In genomic region chr6:100472674-100473073, GRCh38 we compare ENCODE assay signal across 8 cellular contexts. TPM values are rescaled to one million over a fixed set of nuclear protein-coding genes. Genes with fewer than 3 reads are reported as not detected.
A peak's percentile ranks its signal among the peaks of the same experiment; 100 is the strongest.
DNase-seq lines count a peak whose midpoint lies in the region; ATAC-seq, FAIRE-seq and TF ChIP-seq lines count a peak whose summit lies in the region.

No MANE protein-coding gene starts in this region.

- CTCF ChIA-PET in A549 (lab: Yijun Ruan, JAX): interaction anchor here (0.7 to 1.3 kb wide), 3 partner anchors 297 to 366 kb away, joined by 3 read pairs; no protein-coding TSS in a partner anchor

- TF ChIP-seq RAD21 in A549 (conservative IDR thresholded peaks at IDR 0.05 in 1 of 2, IDR thresholded peaks at IDR 0.05 in 1 of 2): no peak

- H3K36me3 ChIP-seq in SU-DHL-6 (ENCODE audit: low read length): no peaks in the 10 kb centered on the region
- no peaks in the 10 kb centered on the region for H3K36me3 ChIP-seq in tibial nerve

- no peaks in the 10 kb centered on the region for H3K9me2 ChIP-seq in SU-DHL-6 (replicated peaks; ENCODE audit: insufficient read depth, low read length)

- FAIRE-seq in A549 (lab: Jason Lieb, UNC): no peak

- POLR2A ChIA-PET in A549 (lab: Yijun Ruan, JAX): no interaction called here
- POLR2A ChIA-PET in naive thymus-derived CD8-positive, alpha-beta T cell (lab: Charles Lee): no interaction called here

- TF ChIP-seq POLR2A in A549 (IDR thresholded peaks at IDR 0.05; ENCODE audit: low read length) (no peak), tibial nerve (IDR thresholded peaks at IDR 0.05) (no peak)

- no peak overlapping the region for H3K4me3 ChIP-seq in A549
- H3K4me3 ChIP-seq in SU-DHL-6 (ENCODE audit: insufficient read depth, low read length, poor library complexity, severe bottlenecking): no peak overlapping the region
- no peak overlapping the region for H3K4me3 ChIP-seq in tibial nerve

- H2AFZ ChIP-seq in SU-DHL-6 (ENCODE audit: low read depth, low read length, severe bottlenecking): no peak overlapping the region

- H3K27ac Mint-ChIP-seq in naive thymus-derived CD8-positive, alpha-beta T cell: no peak overlapping the region

- peaks cover 2 to 5% (median 4%) of the 10 kb centered on the region in 4 donors for H3K4me1 Mint-ChIP-seq in naive thymus-derived CD8-positive, alpha-beta T cell

- H3K27me3 Mint-ChIP-seq in naive thymus-derived CD8-positive, alpha-beta T cell: peaks cover 34 to 73% (median 55%) of the 10 kb centered on the region in 5 donors

- DNase-seq in A549 (ENCODE audit: low read depth in 1 of 2, low spot score in 1 of 2) (peak in 1 of 2 experiments; percentile 3), GOT3 (lab: John Stamatoyannopoulos, UW) (no peak), cerebellar cortex (ENCODE audit: low spot score) (no peak), tibial nerve (ENCODE audit: low spot score in 2 of 2) (no peak)
- no peak for DNase-seq in naive thymus-derived CD8-positive, alpha-beta T cell

- H3K9me3 Mint-ChIP-seq in naive thymus-derived CD8-positive, alpha-beta T cell: peaks cover 0 to 16% (median 6%) of the 10 kb centered on the region in 9 donors

- peaks cover 0 to 17% (median 0%) of the 10 kb centered on the region in 3 donors for H3K36me3 Mint-ChIP-seq in naive thymus-derived CD8-positive, alpha-beta T cell

- H3K4me1 ChIP-seq in A549: peaks cover 11% of the 10 kb centered on the region; the same call in 1 of the 3 replicates
- peaks cover 0 to 6% (median 0%) of the 10 kb centered on the region in 4 donors for H3K4me1 ChIP-seq in tibial nerve

- TF ChIP-seq EP300 in A549 (IDR thresholded peaks at IDR 0.05) (no peak), tibial nerve (IDR thresholded peaks at IDR 0.05) (no peak)

- H3K27me3 ChIP-seq in SU-DHL-6 (ENCODE audit: low read length): no peaks in the 10 kb centered on the region
- H3K27me3 ChIP-seq in tibial nerve: peaks cover 0 to 75% of the 10 kb centered on the region in 2 donors

- TF ChIP-seq CTCF in A549 (IDR thresholded peaks at IDR 0.05) (no peak), SU-DHL-6 (IDR thresholded peaks at IDR 0.05; ENCODE audit: insufficient read depth, low read length, poor library complexity, severe bottlenecking) (no peak), tibial nerve (IDR thresholded peaks at IDR 0.05) (no peak)

- H3K9me3 ChIP-seq in A549 (no peaks in the 10 kb centered on the region), SU-DHL-6 (ENCODE audit: insufficient read depth, low read length) (no peaks in the 10 kb centered on the region), tibial nerve (no peaks in the 10 kb centered on the region)

- WGBS in A549 (ENCODE audit: missing lambda C conversion rate): 23% methylated on average over 3 of the region's 3 CpGs
- WGBS in tibial nerve, 2 donors: 20 to 30% methylated on average over 3 of the region's 3 CpGs

- H3K4me2 ChIP-seq in A549 (peak overlapping the region; percentile 34; the same call in 2 of the 3 replicates), SU-DHL-6 (ENCODE audit: low read depth, low read length, poor library complexity, severe bottlenecking) (peak overlapping the region; percentile 35)

- no peaks in the 10 kb centered on the region for H3K79me2 ChIP-seq in SU-DHL-6 (ENCODE audit: insufficient read depth, low read length)

- ATAC-seq in A549 (0 out of 6 replicates have a peak, but pooled peaks of 1 of the 2 experiments have one; percentile 56), GM19025 (IDR thresholded peaks at IDR 0.05; ENCODE audit: low read depth, unreplicated experiment) (peak; percentile 82), HG03039 (IDR thresholded peaks at IDR 0.05; ENCODE audit: unreplicated experiment) (peak; percentile 80)
- no peak for ATAC-seq in naive thymus-derived CD8-positive, alpha-beta T cell

- peak overlapping the region; percentile 36; the same call in 1 of the 2 replicates for H3K9ac ChIP-seq in SU-DHL-6 (ENCODE audit: low read length)

- H3F3A ChIP-seq in SU-DHL-6 (ENCODE audit: insufficient read depth): peaks cover 12% of the 10 kb centered on the region; the same call in 1 of the 2 replicates

- H4K20me1 ChIP-seq in SU-DHL-6 (ENCODE audit: low read depth, low read length): no peaks in the 10 kb centered on the region

- H3K27ac ChIP-seq in A549 (no peak overlapping the region), SU-DHL-6 (ENCODE audit: low read depth, low read length) (peak overlapping the region; percentile 80), tibial nerve (no peak overlapping the region)

- H3K4me3 Mint-ChIP-seq in naive thymus-derived CD8-positive, alpha-beta T cell: no peak overlapping the region

TF ChIP-seq in A549, 52 proteins besides CTCF, POLR2A, EP300 and RAD21:
- TF ChIP-seq HOXB13 (CRISPR knock-in tag; IDR thresholded peaks at IDR 0.05; ENCODE audit: low read depth): no peak
- no peak for TF ChIP-seq JUN (IDR thresholded peaks at IDR 0.05)
- TF ChIP-seq EHF (CRISPR knock-in tag; IDR thresholded peaks at IDR 0.05): no peak
- TF ChIP-seq RCOR1 (IDR thresholded peaks at IDR 0.05; ENCODE audit: low read depth, low read length): no peak
- no peak for TF ChIP-seq CHD2 (IDR thresholded peaks at IDR 0.05; ENCODE audit: low read length, partially characterized antibody)
- no peak for TF ChIP-seq ELK1 (IDR thresholded peaks at IDR 0.05; ENCODE audit: low read depth, low read length)
- TF ChIP-seq KDM5A (IDR thresholded peaks at IDR 0.05): no peak
- no peak for TF ChIP-seq GATA3 (IDR thresholded peaks at IDR 0.05; ENCODE audit: borderline replicate concordance)
- no peak for TF ChIP-seq CBX8 (IDR thresholded peaks at IDR 0.05)
- TF ChIP-seq E2F6 (IDR thresholded peaks at IDR 0.05; ENCODE audit: borderline replicate concordance, low read depth): no peak
- no peak for TF ChIP-seq SREBF2 (IDR thresholded peaks at IDR 0.05)
- no peak for TF ChIP-seq RARB (CRISPR knock-in tag; IDR thresholded peaks at IDR 0.05)
- TF ChIP-seq NFE2L2 (conservative IDR thresholded peaks at IDR 0.05; ENCODE audit: low read length): no peak
- TF ChIP-seq JUNB (IDR thresholded peaks at IDR 0.05): no peak
- TF ChIP-seq TFCP2L1 (CRISPR knock-in tag; IDR thresholded peaks at IDR 0.05): no peak
- no peak for TF ChIP-seq CBX2 (IDR thresholded peaks at IDR 0.05; ENCODE audit: borderline replicate concordance, low read depth)
- TF ChIP-seq HDAC2 (IDR thresholded peaks at IDR 0.05): no peak

RNA-seq across cellular contexts. Expression of gene SIM1, which starts 8.0 kb away (rescaled TPM):
- polyA plus RNA-seq in A549 (2011; rRNA removed) (not detected in 2 replicates), A549 (2017; fragmentation: RNase III; extraction: RNeasy Plus Mini Kit Qiagen cat#74134 plus additional on column Dnase treatment) (not detected in 3 replicates)
- polyA plus RNA-seq in A549 (2012; cell fraction: cytosol; rRNA removed): not detected in 2 replicates
- not detected in 2 replicates for polyA plus RNA-seq in A549 (2012; cell fraction: nucleus; rRNA removed)
- not detected in 2 replicates for polyA minus RNA-seq in A549 (2011; rRNA and poly(A)+ RNA removed)
- not detected for total RNA-seq in naive thymus-derived CD8-positive, alpha-beta T cell
- polyA plus RNA-seq in naive thymus-derived CD8-positive, alpha-beta T cell: not detected
- not detected for total RNA-seq in tibial nerve

Comparison
In these comparisons a context has a peak if more than half of its experiments do, and no peak if none do; other contexts are left out.
1. ATAC-seq: peak in GM19025 (single experiment) and HG03039 (single experiment); none in naive thymus-derived CD8-positive, alpha-beta T cell (0 of 2).